Comparison of ENCODE assay signal across 15 cellular contexts in genomic region chr1:211369640-211370039, GRCh38. TPM values are rescaled to one million over a fixed set of nuclear protein-coding genes. Genes with fewer than 3 reads are reported as not detected.
DNase-seq lines count a peak whose midpoint lies in the region; ATAC-seq and TF ChIP-seq lines count a peak whose summit lies in the region.
"Had no signal": no experiment of that assay in that cellular context is flagged by ENCODE, and none has a peak within 500 bp of the region (broad histone marks: within the 10 kb centered on the region; RNA-seq: fewer than 3 reads in every experiment).

No MANE protein-coding gene starts in this region.

- peaks cover 51% of the 10 kb centered on the region for H3K36me3 Mint-ChIP-seq in T-cell
- H3K36me3 Mint-ChIP-seq in glutamatergic neuron (ENCODE audit: unreplicated experiment), result no peaks in the 10 kb centered on the region
- peaks cover 56% of the 10 kb centered on the region for H3K36me3 Mint-ChIP-seq in activated CD4-positive, alpha-beta T cell treated with anti-CD3 and anti-CD28 coated beads, Interleukin-2, amount 10 ng/mL, durations not matched to agents 7 days and 5 days (ENCODE audit: low read depth)

- H3K4me1 Mint-ChIP-seq in T-cell (peaks cover 2 to 17% (median 6%) of the 10 kb centered on the region in 3 donors), glutamatergic neuron (ENCODE audit: low read depth, unreplicated experiment) (no peaks in the 10 kb centered on the region)
- H3K4me1 Mint-ChIP-seq in activated CD4-positive, alpha-beta T cell treated with anti-CD3 and anti-CD28 coated beads, Interleukin-2, amount 10 ng/mL, durations not matched to agents 7 days and 5 days, result peaks cover 10% of the 10 kb centered on the region

- H3K4me3 Mint-ChIP-seq in T-cell (no peak overlapping the region), glutamatergic neuron (ENCODE audit: unreplicated experiment) (no peak overlapping the region)
- H3K4me3 Mint-ChIP-seq in activated CD4-positive, alpha-beta T cell treated with anti-CD3 and anti-CD28 coated beads, Interleukin-2, amount 10 ng/mL, durations not matched to agents 7 days and 5 days, result no peak overlapping the region
- H3K4me3 Mint-ChIP-seq: CD14-positive monocyte; CD4-positive, alpha-beta memory T cell had no signal

- ATAC-seq in T-cell (replicated peaks in 1 of 4) (no peak), GM19452 (IDR thresholded peaks at IDR 0.05; ENCODE audit: unreplicated experiment) (no peak)

- POLR2A ChIA-PET in T-cell (lab: Charles Lee), result no interaction called here
- POLR2A ChIA-PET in activated CD4-positive, alpha-beta T cell treated with anti-CD3 and anti-CD28 coated beads, Interleukin-2, amount 10 ng/mL, durations not matched to agents 7 days and 5 days (lab: Charles Lee), result no interaction called here

- no peaks in the 10 kb centered on the region for H3K9me3 Mint-ChIP-seq in T-cell
- no peaks in the 10 kb centered on the region for H3K9me3 Mint-ChIP-seq in glutamatergic neuron (ENCODE audit: unreplicated experiment)
- no peaks in the 10 kb centered on the region for H3K9me3 Mint-ChIP-seq in activated CD4-positive, alpha-beta T cell treated with anti-CD3 and anti-CD28 coated beads, Interleukin-2, amount 10 ng/mL, durations not matched to agents 7 days and 5 days
- H3K9me3 Mint-ChIP-seq: CD14-positive monocyte; CD4-positive, alpha-beta memory T cell had no signal

- DNase-seq in NCI-H2227 (lab: John Stamatoyannopoulos, UW; ENCODE audit: unreplicated experiment) (peak; percentile 6), NCI-H2227 treated with DMSO at 0.1 percent for 48 hours (lab: John Stamatoyannopoulos, UW) (no peak), T-cell (no peak), glutamatergic neuron (peak; percentile 24), NCI-H187 (lab: John Stamatoyannopoulos, UW) (no peak)
- no peak for DNase-seq in activated CD4-positive, alpha-beta T cell treated with anti-CD3 and anti-CD28 coated beads, Interleukin-2, amount 10 ng/mL, durations not matched to agents 7 days and 5 days
- DNase-seq: 8988T; CD4-positive, alpha-beta memory T cell; DMS153; DND-41; EL; GM23248; IMR-90 had no signal

- H3K27me3 Mint-ChIP-seq in T-cell, result no peaks in the 10 kb centered on the region
- H3K27me3 Mint-ChIP-seq in glutamatergic neuron (ENCODE audit: unreplicated experiment), result no peaks in the 10 kb centered on the region
- H3K27me3 Mint-ChIP-seq in activated CD4-positive, alpha-beta T cell treated with anti-CD3 and anti-CD28 coated beads, Interleukin-2, amount 10 ng/mL, durations not matched to agents 7 days and 5 days, result no peaks in the 10 kb centered on the region
- H3K27me3 Mint-ChIP-seq: CD4-positive, alpha-beta memory T cell had no signal

- CTCF ChIA-PET in T-cell (lab: Charles Lee), result no interaction called here
- CTCF ChIA-PET in activated CD4-positive, alpha-beta T cell treated with anti-CD3 and anti-CD28 coated beads, Interleukin-2, amount 10 ng/mL, durations not matched to agents 7 days and 5 days (lab: Charles Lee), result no interaction called here

- TF ChIP-seq CTCF in glutamatergic neuron (IDR thresholded peaks at IDR 0.05; ENCODE audit: partially characterized antibody, unreplicated experiment), result no peak

- peak overlapping the region; percentile 13 to 62 for H3K27ac Mint-ChIP-seq in T-cell
- no peak overlapping the region for H3K27ac Mint-ChIP-seq in glutamatergic neuron (ENCODE audit: unreplicated experiment)
- H3K27ac Mint-ChIP-seq in activated CD4-positive, alpha-beta T cell treated with anti-CD3 and anti-CD28 coated beads, Interleukin-2, amount 10 ng/mL, durations not matched to agents 7 days and 5 days, result no peak overlapping the region
- H3K27ac Mint-ChIP-seq: CD14-positive monocyte had no signal

RNA-seq across cellular contexts. Expression of gene TRAF5, which starts 43.0 kb away (rescaled TPM):
- total RNA-seq in T-cell, result 10 to 100 TPM; 49.5 to 64.5 (median 57.2) TPM
- 9.7 TPM for total RNA-seq in glutamatergic neuron (ENCODE audit: unreplicated experiment)
- 10 to 100 TPM; 64.5 to 65.6 TPM for total RNA-seq in activated CD4-positive, alpha-beta T cell treated with anti-CD3 and anti-CD28 coated beads, Interleukin-2, amount 10 ng/mL, durations not matched to agents 7 days and 5 days

Comparison
In these comparisons a context has a peak if more than half of its experiments do, and no peak if none do; other contexts are left out.
1. DNase-seq: peak in NCI-H2227 (single experiment) and glutamatergic neuron (single experiment); none in NCI-H2227 treated with DMSO at 0.1 percent for 48 hours (single experiment), T-cell (0 of 34), activated CD4-positive, alpha-beta T cell treated with anti-CD3 and anti-CD28 coated beads, Interleukin-2, amount 10 ng/mL, durations not matched to agents 7 days and 5 days (single experiment) and NCI-H187 (0 of 2).
2. H3K27ac Mint-ChIP-seq: peak in T-cell (2 of 2); none in glutamatergic neuron (single experiment) and activated CD4-positive, alpha-beta T cell treated with anti-CD3 and anti-CD28 coated beads, Interleukin-2, amount 10 ng/mL, durations not matched to agents 7 days and 5 days (single experiment).